22 cellular contexts compared by ENCODE assay signal in the genomic region with DNA sequence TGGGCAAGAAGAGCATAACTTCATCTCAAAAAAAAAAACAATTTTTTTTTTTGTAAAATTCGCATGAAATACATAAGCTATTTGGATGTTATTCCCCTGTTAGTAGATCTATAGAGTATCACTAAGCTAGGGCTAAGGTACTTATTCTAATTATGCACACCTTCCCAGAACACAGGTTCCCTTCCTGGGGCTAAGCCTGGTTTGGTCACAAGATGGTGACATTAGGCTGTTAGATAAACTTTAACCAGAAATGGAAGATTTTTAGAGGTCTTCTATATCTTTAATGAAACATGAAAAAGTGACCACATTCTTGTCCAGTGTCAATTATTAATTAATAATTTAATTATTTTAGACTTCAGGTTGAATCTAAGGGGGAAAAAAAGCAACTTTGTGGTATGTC.
"Had no signal": no experiment of that assay in that cellular context is flagged by ENCODE, and none has a peak within 500 bp of the region (broad histone marks: within the 10 kb centered on the region; RNA-seq: fewer than 3 reads in every experiment).

No MANE protein-coding gene starts in this region.

- H3K4me1 Mint-ChIP-seq: activated naive CD4-positive, alpha-beta T cell treated with anti-CD3 and anti-CD28 coated beads, Interleukin-2, amount 10 ng/mL, durations not matched to agents 7 days and 5 days; activated naive CD8-positive, alpha-beta T cell treated with anti-CD3 and anti-CD28 coated beads, Interleukin-2, amount 10 ng/mL, durations not matched to agents 7 days and 5 days; natural killer cell had no signal

- H3K27me3 Mint-ChIP-seq: activated naive CD4-positive, alpha-beta T cell treated with anti-CD3 and anti-CD28 coated beads, Interleukin-2, amount 10 ng/mL, durations not matched to agents 7 days and 5 days; activated naive CD8-positive, alpha-beta T cell treated with anti-CD3 and anti-CD28 coated beads, Interleukin-2, amount 10 ng/mL, durations not matched to agents 7 days and 5 days had no signal

- H3K9me3 ChIP-seq: esophagus squamous epithelium, gastrocnemius medialis, right lobe of liver, testis, transverse colon had no signal

- H3K27ac Mint-ChIP-seq: activated naive CD4-positive, alpha-beta T cell treated with anti-CD3 and anti-CD28 coated beads, Interleukin-2, amount 10 ng/mL, durations not matched to agents 7 days and 5 days; activated naive CD8-positive, alpha-beta T cell treated with anti-CD3 and anti-CD28 coated beads, Interleukin-2, amount 10 ng/mL, durations not matched to agents 7 days and 5 days; activated T-helper 1 cell treated with anti-CD3 and anti-CD28 coated beads, Interleukin-12 subunit alpha, Interleukin-12 subunit beta, Interleukin-2, Interleukin-4 antibody, amounts not matched to agents 30 ng/mL and 10 ng/mL and 1 ng/mL, durations not matched to agents 14 hours and 24 hours and 36 hours; natural killer cell had no signal

- ATAC-seq: gastrocnemius medialis; natural killer cell; right lobe of liver; stimulated activated naive CD8-positive, alpha-beta T cell treated with anti-CD3 and anti-CD28 coated beads, Interleukin-15, Interleukin-2, amounts not matched to agents 100 U/mL and 50 U/mL, for 24 hours had no signal

- H3K27me3 ChIP-seq: esophagus squamous epithelium, gastrocnemius medialis, hepatocyte, right lobe of liver, testis, transverse colon had no signal

- H3K4me3 Mint-ChIP-seq: activated naive CD4-positive, alpha-beta T cell treated with anti-CD3 and anti-CD28 coated beads, Interleukin-2, amount 10 ng/mL, durations not matched to agents 7 days and 5 days; activated naive CD8-positive, alpha-beta T cell treated with anti-CD3 and anti-CD28 coated beads, Interleukin-2, amount 10 ng/mL, durations not matched to agents 7 days and 5 days; activated T-helper 1 cell treated with anti-CD3 and anti-CD28 coated beads, Interleukin-12 subunit alpha, Interleukin-12 subunit beta, Interleukin-2, Interleukin-4 antibody, amounts not matched to agents 30 ng/mL and 10 ng/mL and 1 ng/mL, durations not matched to agents 14 hours and 24 hours and 36 hours; natural killer cell had no signal

- H3K4me3 ChIP-seq: esophagus squamous epithelium, gastrocnemius medialis, hepatocyte, left ventricle myocardium inferior, lung, right lobe of liver, testis, transverse colon had no signal

- H3K27ac ChIP-seq: esophagus squamous epithelium, gastrocnemius medialis, hepatocyte, left ventricle myocardium inferior, right lobe of liver, testis, transverse colon had no signal

- H3K36me3 Mint-ChIP-seq: activated naive CD4-positive, alpha-beta T cell treated with anti-CD3 and anti-CD28 coated beads, Interleukin-2, amount 10 ng/mL, durations not matched to agents 7 days and 5 days; activated naive CD8-positive, alpha-beta T cell treated with anti-CD3 and anti-CD28 coated beads, Interleukin-2, amount 10 ng/mL, durations not matched to agents 7 days and 5 days had no signal

- DNase-seq: activated CD4-positive, alpha-beta T cell treated with anti-CD3 and anti-CD28 coated beads for 48 hours; activated CD4-positive, alpha-beta T cell treated with anti-CD3 and anti-CD28 coated beads, Interleukin-2, amount 50 U/mL, for 48 hours; activated CD8-positive, alpha-beta memory T cell treated with anti-CD3 and anti-CD28 coated beads for 24 hours; activated gamma-delta T cell; activated naive CD4-positive, alpha-beta T cell treated with anti-CD3 and anti-CD28 coated beads, Interleukin-2, amount 10 ng/mL, durations not matched to agents 7 days and 5 days; activated naive CD8-positive, alpha-beta T cell treated with anti-CD3 and anti-CD28 coated beads, Interleukin-2, amount 10 ng/mL, durations not matched to agents 7 days and 5 days; caudate nucleus; esophagus squamous epithelium; gastrocnemius medialis; glutamatergic neuron; islet precursor cell; left ventricle myocardium inferior; mesendoderm; natural killer cell; right lobe of liver; stimulated activated CD4-positive, alpha-beta T cell treated with anti-CD3 and anti-CD28 coated beads, Interleukin-2, amount 100 ng/mL, for 48 hours; stimulated activated naive CD8-positive, alpha-beta T cell treated with anti-CD3 and anti-CD28 coated beads, Interleukin-15, Interleukin-2, amounts not matched to agents 100 U/mL and 50 U/mL, for 24 hours; testis; transverse colon had no signal

- H3K36me3 ChIP-seq: esophagus squamous epithelium, gastrocnemius medialis, left ventricle myocardium inferior, right lobe of liver, transverse colon had no signal

- H3K4me1 ChIP-seq: esophagus squamous epithelium, gastrocnemius medialis, left ventricle myocardium inferior, right lobe of liver, testis, transverse colon had no signal
